ENCODE assay signal across 14 cellular contexts in genomic region chr1:116134178-116134773, GRCh38. TPM values are rescaled to one million over a fixed set of nuclear protein-coding genes. Genes with fewer than 3 reads are reported as not detected.
DNase-seq lines count a peak whose midpoint lies in the region; TF ChIP-seq lines count a peak whose summit lies in the region.
"Had no signal": no experiment of that assay in that cellular context is flagged by ENCODE, and none has a peak within 500 bp of the region (broad histone marks: within the 10 kb centered on the region; RNA-seq: fewer than 3 reads in every experiment).

No MANE protein-coding gene starts in this region.

- no peak overlapping the region for H3K27ac ChIP-seq in liver (ENCODE audit: low read depth in 1 of 2, low read length in 2 of 2)
- H3K27ac ChIP-seq: heart right ventricle had no signal

- H3K4me3 ChIP-seq in WI38 (ENCODE audit: low read depth, low read length) (no peak overlapping the region), liver (ENCODE audit: low read depth in 1 of 3, low read length in 3 of 3) (no peak overlapping the region)
- H3K4me3 ChIP-seq: heart right ventricle had no signal

- H3K9me3 ChIP-seq in liver (ENCODE audit: control insufficient read depth in 4 of 4, low read length in 3 of 4): peaks cover 0 to 2% (median 0%) of the 10 kb centered on the region in 4 donors

- H3K4me1 ChIP-seq in liver (ENCODE audit: control insufficient read depth in 4 of 4, insufficient read depth in 4 of 4, low read length in 3 of 4): no peaks in the 10 kb centered on the region

- in situ Hi-C loops in KBM-7 (cut with MboI; ENCODE audit: low pct_unique_long_range_greater_than_20kb, low sequenced_read_pairs): no loop called here

- peaks cover 12% of the 10 kb centered on the region for H3K4me1 Mint-ChIP-seq in activated naive CD4-positive, alpha-beta T cell treated with anti-CD3 and anti-CD28 coated beads for 36 hours (ENCODE audit: low read depth)

- H3K36me3 Mint-ChIP-seq in activated naive CD4-positive, alpha-beta T cell treated with anti-CD3 and anti-CD28 coated beads for 36 hours (ENCODE audit: low read depth): no peaks in the 10 kb centered on the region
- H3K36me3 Mint-ChIP-seq: mesothelial cell of epicardium had no signal

- H3K27ac Mint-ChIP-seq in activated naive CD4-positive, alpha-beta T cell treated with anti-CD3 and anti-CD28 coated beads for 36 hours: no peak overlapping the region
- H3K27ac Mint-ChIP-seq: activated T-helper 17 cell treated with anti-CD3 and anti-CD28 coated beads, Interleukin-2, amount 50 U/mL, for 72 hours; mesothelial cell of epicardium had no signal

- H3K4me3 Mint-ChIP-seq in activated naive CD4-positive, alpha-beta T cell treated with anti-CD3 and anti-CD28 coated beads for 36 hours: no peak overlapping the region
- H3K4me3 Mint-ChIP-seq: activated T-helper 17 cell treated with anti-CD3 and anti-CD28 coated beads, Interleukin-2, amount 50 U/mL, for 72 hours; mesothelial cell of epicardium had no signal

- DNase-seq in DMS 273 (lab: John Stamatoyannopoulos, UW; ENCODE audit: unreplicated experiment): peak; percentile 25
- DNase-seq in DMS 273 treated with DMSO at 0.1 percent for 48 hours (lab: John Stamatoyannopoulos, UW): no peak
- peak; percentile 8 for DNase-seq in KBM-7
- DNase-seq in activated naive CD4-positive, alpha-beta T cell treated with anti-CD3 and anti-CD28 coated beads for 36 hours: no peak
- no peak for DNase-seq in hippocampal formation (lab: John Stamatoyannopoulos, UW)
- no peak for DNase-seq in stimulated activated CD4-positive, alpha-beta T cell treated with anti-CD3 and anti-CD28 coated beads, Interleukin-15, amount 100 ng/mL, for 24 hours
- DNase-seq: 8988T; heart right ventricle; stimulated activated CD8-positive, alpha-beta memory T cell treated with anti-CD3 and anti-CD28 coated beads, Interleukin-4, amount 100 ng/mL, for 48 hours; T1000 had no signal

- H3K9me3 Mint-ChIP-seq in activated naive CD4-positive, alpha-beta T cell treated with anti-CD3 and anti-CD28 coated beads for 36 hours: no peaks in the 10 kb centered on the region
- H3K9me3 Mint-ChIP-seq: activated T-helper 17 cell treated with anti-CD3 and anti-CD28 coated beads, Interleukin-2, amount 50 U/mL, for 72 hours; mesothelial cell of epicardium had no signal

- WGBS in liver: 62% methylated on average over 5 of the region's 5 CpGs

- no peak overlapping the region for H3K9ac ChIP-seq in liver (ENCODE audit: low read depth in 1 of 2, low read length in 2 of 2)

- peaks cover 2% of the 10 kb centered on the region for H3K27me3 Mint-ChIP-seq in activated naive CD4-positive, alpha-beta T cell treated with anti-CD3 and anti-CD28 coated beads for 36 hours (ENCODE audit: low read depth)

- intact Hi-C loops in activated naive CD4-positive, alpha-beta T cell treated with anti-CD3 and anti-CD28 coated beads for 36 hours (cut with micrococcal nuclease): loop anchor here (5.0 to 10.0 kb wide), 2 partner anchors 327 to 991 kb away; partner anchors contain the start of gene TRIM45

- TF ChIP-seq CTCF in WI38 (IDR thresholded peaks at IDR 0.05; ENCODE audit: low read depth, low read length) (0 out of 2 replicates have a peak, but pooled peaks have one; percentile 2), liver (IDR thresholded peaks at IDR 0.05; ENCODE audit: low read depth, low read length, missing input control) (no peak)

- CTCF ChIA-PET in activated naive CD4-positive, alpha-beta T cell treated with anti-CD3 and anti-CD28 coated beads for 36 hours (lab: Charles Lee): interaction anchor here (0.6 to 1.6 kb wide), 2 partner anchors 34 to 351 kb away, joined by 3 to 6 read pairs; no protein-coding TSS in a partner anchor

- H3K36me3 ChIP-seq in liver (ENCODE audit: control insufficient read depth in 4 of 4, insufficient read depth in 3 of 4, low read depth in 1 of 4, low read length in 3 of 4): no peaks in the 10 kb centered on the region
- H3K36me3 ChIP-seq: heart right ventricle had no signal

- no peaks in the 10 kb centered on the region for H3K27me3 ChIP-seq in liver (ENCODE audit: control insufficient read depth in 4 of 4, insufficient read depth in 4 of 4, low read length in 3 of 4)

- TF ChIP-seq RAD21 in liver (IDR thresholded peaks at IDR 0.05): peak; percentile 5 to 59

TF ChIP-seq in liver, 16 proteins besides CTCF, POLR2A, EP300 and RAD21:
- TF ChIP-seq NR2F2 (IDR thresholded peaks at IDR 0.05) (no peak), EGR1 (IDR thresholded peaks at IDR 0.05; ENCODE audit: low read depth in 2 of 2) (no peak), REST (IDR thresholded peaks at IDR 0.05) (no peak), SP1 (IDR thresholded peaks at IDR 0.05) (no peak), FOXA2 (IDR thresholded peaks at IDR 0.05) (no peak), HNF4A (conservative IDR thresholded peaks at IDR 0.05) (no peak), TAF1 (conservative IDR thresholded peaks at IDR 0.05) (no peak), ATF3 (IDR thresholded peaks at IDR 0.05) (no peak), FOXA1 (IDR thresholded peaks at IDR 0.05) (no peak), ZBTB33 (IDR thresholded peaks at IDR 0.05) (no peak), HNF4G (IDR thresholded peaks at IDR 0.05) (no peak), JUND (IDR thresholded peaks at IDR 0.05) (no peak), YY1 (IDR thresholded peaks at IDR 0.05) (no peak), GABPA (IDR thresholded peaks at IDR 0.05 in 1 of 2, conservative IDR thresholded peaks at IDR 0.05 in 1 of 2) (no peak), RXRA (IDR thresholded peaks at IDR 0.05) (no peak)
- TF ChIP-seq, protein P1, sequence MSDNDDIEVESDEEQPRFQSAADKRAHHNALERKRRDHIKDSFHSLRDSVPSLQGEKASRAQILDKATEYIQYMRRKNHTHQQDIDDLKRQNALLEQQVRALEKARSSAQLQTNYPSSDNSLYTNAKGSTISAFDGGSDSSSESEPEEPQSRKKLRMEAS (IDR thresholded peaks at IDR 0.05): no peak

RNA-seq across cellular contexts. Expression of gene MAB21L3, which starts 23.1 kb away (rescaled TPM):
- total RNA-seq in liver: under 1 TPM; 0.25 to 0.42 TPM
- polyA plus RNA-seq in liver: under 1 TPM; 0.13 to 0.28 TPM
- not detected for total RNA-seq in activated naive CD4-positive, alpha-beta T cell treated with anti-CD3 and anti-CD28 coated beads for 36 hours
- total RNA-seq: activated T-helper 17 cell treated with anti-CD3 and anti-CD28 coated beads, Interleukin-2, amount 50 U/mL, for 72 hours had no signal
- polyA plus RNA-seq: heart right ventricle had no signal

Comparison
In these comparisons a context has a peak if more than half of its experiments do, and no peak if none do; other contexts are left out.
1. DNase-seq: peak in DMS 273 (single experiment) and KBM-7 (single experiment); none in DMS 273 treated with DMSO at 0.1 percent for 48 hours (single experiment), activated naive CD4-positive, alpha-beta T cell treated with anti-CD3 and anti-CD28 coated beads for 36 hours (single experiment), hippocampal formation (0 of 2) and stimulated activated CD4-positive, alpha-beta T cell treated with anti-CD3 and anti-CD28 coated beads, Interleukin-15, amount 100 ng/mL, for 24 hours (single experiment).